Comparison of ENCODE assay signal across 18 cellular contexts in genomic region chr20:49482173-49482572, GRCh38. TPM values are rescaled to one million over a fixed set of nuclear protein-coding genes. Genes with fewer than 3 reads are reported as not detected.
DNase-seq lines count a peak whose midpoint lies in the region; ATAC-seq and TF ChIP-seq lines count a peak whose summit lies in the region.
"Had no signal": no experiment of that assay in that cellular context is flagged by ENCODE, and none has a peak within 500 bp of the region (broad histone marks: within the 10 kb centered on the region; RNA-seq: fewer than 3 reads in every experiment).

No MANE protein-coding gene starts in this region.

- TF ChIP-seq POLR2A in esophagus squamous epithelium (IDR thresholded peaks at IDR 0.05) (no peak), ovary (IDR thresholded peaks at IDR 0.05) (no peak), upper lobe of left lung (IDR thresholded peaks at IDR 0.05) (no peak)

- DNase-seq in WERI-Rb-1 (no peak), esophagus squamous epithelium (lab: John Stamatoyannopoulos, UW) (no peak), ovary (peak in 2 of 5 donors; percentile 35 to 48), upper lobe of left lung (peak in 1 of 2 donors; percentile 82), Caco-2 (no peak), HFFc6 (no peak), NCI-H1092 treated with DMSO at 0.1 percent for 48 hours (lab: John Stamatoyannopoulos, UW) (no peak)
- DNase-seq: NCI-H2029, NCI-H526, SHP77 treated with DMSO at 0.1 percent for 48 hours had no signal

- H3K9me3 Mint-ChIP-seq in Caco-2 (ENCODE audit: unreplicated experiment): no peaks in the 10 kb centered on the region
- no peaks in the 10 kb centered on the region for H3K9me3 Mint-ChIP-seq in HFFc6
- H3K9me3 Mint-ChIP-seq: activated naive CD4-positive, alpha-beta T cell treated with anti-CD3 and anti-CD28 coated beads, Interleukin-2, amount 50 U/mL, for 72 hours; activated T-helper 2 cell treated with anti-CD3 and anti-CD28 coated beads, Interferon-gamma antibody, Interleukin-2, Interleukin-4, amounts not matched to agents 10 μg/mL and 5 μg/mL and 100 μg/mL, durations not matched to agents 14 hours and 24 hours and 36 hours; dendritic cell treated with granulocyte-macrophage colony-stimulating factor and Interleukin-4, amounts not matched to agents 40 ng/mL and 50 ng/mL, for 4 days had no signal

- H3K4me3 ChIP-seq in WERI-Rb-1 (ENCODE audit: low read depth, low read length) (peak overlapping the region; percentile 70; the same call in 1 of the 2 replicates), esophagus squamous epithelium (peak overlapping the region in 2 of 4 donors; percentile 48 to 67), ovary (peak overlapping the region; percentile 34), upper lobe of left lung (peak overlapping the region in 3 of 4 donors; percentile 2 to 22 (median 15)), Caco-2 (ENCODE audit: low read depth, low read length) (no peak overlapping the region)
- H3K4me3 ChIP-seq: GM23248, PC-9 had no signal

- no peak overlapping the region for H3K4me3 Mint-ChIP-seq in Caco-2 (ENCODE audit: unreplicated experiment)
- H3K4me3 Mint-ChIP-seq in HFFc6: no peak overlapping the region
- H3K4me3 Mint-ChIP-seq: dendritic cell treated with granulocyte-macrophage colony-stimulating factor and Interleukin-4, amounts not matched to agents 40 ng/mL and 50 ng/mL, for 4 days had no signal

- H3K27ac ChIP-seq in WERI-Rb-1: peak overlapping the region; percentile 87
- H3K27ac ChIP-seq in esophagus squamous epithelium: peak overlapping the region in 3 of 4 donors; percentile 63 to 79 (median 66)
- no peak overlapping the region for H3K27ac ChIP-seq in ovary
- no peak overlapping the region for H3K27ac ChIP-seq in upper lobe of left lung
- H3K27ac ChIP-seq: GM23248, PC-9 had no signal

- H3K9me3 ChIP-seq in WERI-Rb-1 (ENCODE audit: severe bottlenecking) (peaks cover 3% of the 10 kb centered on the region), esophagus squamous epithelium (no peaks in the 10 kb centered on the region), ovary (no peaks in the 10 kb centered on the region), upper lobe of left lung (no peaks in the 10 kb centered on the region), Caco-2 (no peaks in the 10 kb centered on the region)

- TF ChIP-seq EP300 in ovary (IDR thresholded peaks at IDR 0.05) (no peak), upper lobe of left lung (IDR thresholded peaks at IDR 0.05) (no peak)

- intact Hi-C loops in esophagus squamous epithelium (cut with DNase I) (loop anchor here (10.0 kb wide), 1 partner anchor 97 kb away; no protein-coding TSS in a partner anchor), ovary (cut with DNase I) (loop anchor here in 3 of 4 donors (2.0 to 5.0 kb wide), 3 partner anchors 145 to 149 kb away; no protein-coding TSS in a partner anchor), Caco-2 (cut with micrococcal nuclease; ENCODE audit: unreplicated experiment) (no loop called here)

- BruUV-seq in Caco-2 (replicated peaks; lab: Mats Ljungman, UMichigan): no TSS peak

- H3K4me1 ChIP-seq in esophagus squamous epithelium (peaks cover 7 to 50% (median 10%) of the 10 kb centered on the region in 3 donors), ovary (ENCODE audit: insufficient read depth) (peaks cover 2% of the 10 kb centered on the region), upper lobe of left lung (peaks cover 20 to 27% (median 22%) of the 10 kb centered on the region in 4 donors), Caco-2 (peaks cover 4% of the 10 kb centered on the region; the same call in 1 of the 2 replicates)

- CTCF ChIA-PET in Caco-2 (lab: Charles Lee): interaction anchor here (0.6 to 1.0 kb wide), 2 partner anchors 91 to 135 kb away, joined by 3 read pairs; no protein-coding TSS in a partner anchor

- H3K36me3 Mint-ChIP-seq in Caco-2 (ENCODE audit: insufficient read depth, unreplicated experiment): no peaks in the 10 kb centered on the region
- no peaks in the 10 kb centered on the region for H3K36me3 Mint-ChIP-seq in HFFc6 (ENCODE audit: low read depth)
- H3K36me3 Mint-ChIP-seq: activated naive CD4-positive, alpha-beta T cell treated with anti-CD3 and anti-CD28 coated beads, Interleukin-2, amount 50 U/mL, for 72 hours had no signal

- ATAC-seq in upper lobe of left lung (ENCODE audit: low FRiP score in 2 of 2): no peak

- 90% methylated on average over 16 of the region's 46 CpGs; no CpG with 5 or more reads in 1 of the 2 donors for WGBS in esophagus squamous epithelium, 2 donors
- 57 to 75% (median 60%) methylated on average over 39 to 46 of the region's 46 CpGs for WGBS in ovary, 3 donors
- WGBS in upper lobe of left lung, 2 donors: 63 to 82% methylated on average over 21 to 30 of the region's 46 CpGs

- POLR2A ChIA-PET in Caco-2 (lab: Charles Lee): no interaction called here

- no peaks in the 10 kb centered on the region for H3K27me3 ChIP-seq in WERI-Rb-1 (ENCODE audit: insufficient read depth, low read depth, severe bottlenecking)
- peaks cover 0 to 85% (median 5%) of the 10 kb centered on the region in 4 donors for H3K27me3 ChIP-seq in esophagus squamous epithelium
- H3K27me3 ChIP-seq in ovary: no peaks in the 10 kb centered on the region
- peaks cover 0 to 30% (median 15%) of the 10 kb centered on the region in 4 donors for H3K27me3 ChIP-seq in upper lobe of left lung
- peaks cover 2% of the 10 kb centered on the region for H3K27me3 ChIP-seq in Caco-2 (replicated peaks; ENCODE audit: control insufficient read depth, insufficient read depth, low read length)

- TF ChIP-seq CTCF in WERI-Rb-1 (IDR thresholded peaks at IDR 0.05; ENCODE audit: low read depth, low read length): no peak
- TF ChIP-seq CTCF in esophagus squamous epithelium (IDR thresholded peaks at IDR 0.05): no peak
- TF ChIP-seq CTCF in ovary (IDR thresholded peaks at IDR 0.05): no peak
- TF ChIP-seq CTCF in upper lobe of left lung (IDR thresholded peaks at IDR 0.05): no peak
- TF ChIP-seq CTCF in Caco-2 (IDR thresholded peaks at IDR 0.05; ENCODE audit: insufficient read depth in 1 of 2, low read depth in 1 of 2, low read length in 1 of 2, severe bottlenecking in 1 of 2, unreplicated experiment in 1 of 2): no peak
- TF ChIP-seq CTCF in HFFc6 (IDR thresholded peaks at IDR 0.05): no peak

- H3K27me3 Mint-ChIP-seq in Caco-2 (ENCODE audit: insufficient read depth, unreplicated experiment) (peaks cover 22% of the 10 kb centered on the region), HFFc6 (ENCODE audit: insufficient read depth) (peaks cover 41% of the 10 kb centered on the region)

- H3K36me3 ChIP-seq in WERI-Rb-1 (peaks cover 37% of the 10 kb centered on the region), esophagus squamous epithelium (no peaks in the 10 kb centered on the region), ovary (no peaks in the 10 kb centered on the region), upper lobe of left lung (no peaks in the 10 kb centered on the region), Caco-2 (ENCODE audit: control insufficient read depth, insufficient read depth, low read length) (no peaks in the 10 kb centered on the region)

- no peak overlapping the region for H3K27ac Mint-ChIP-seq in Caco-2 (ENCODE audit: unreplicated experiment)
- no peak overlapping the region for H3K27ac Mint-ChIP-seq in HFFc6
- H3K27ac Mint-ChIP-seq: activated naive CD4-positive, alpha-beta T cell treated with anti-CD3 and anti-CD28 coated beads, Interleukin-2, amount 50 U/mL, for 72 hours; activated T-helper 2 cell treated with anti-CD3 and anti-CD28 coated beads, Interferon-gamma antibody, Interleukin-2, Interleukin-4, amounts not matched to agents 10 μg/mL and 5 μg/mL and 100 μg/mL, durations not matched to agents 14 hours and 24 hours and 36 hours; CD8-positive, alpha-beta memory T cell; dendritic cell treated with granulocyte-macrophage colony-stimulating factor and Interleukin-4, amounts not matched to agents 40 ng/mL and 50 ng/mL, for 4 days; naive thymus-derived CD4-positive, alpha-beta T cell had no signal

- peaks cover 14% of the 10 kb centered on the region for H3K4me1 Mint-ChIP-seq in Caco-2 (ENCODE audit: low read depth, unreplicated experiment)
- H3K4me1 Mint-ChIP-seq in HFFc6 (ENCODE audit: low read depth): 0 out of 2 replicates have a peak, but pooled peaks cover 5% of the 10 kb centered on the region

RNA-seq across cellular contexts. Expression of gene KCNB1, which starts 0.3 kb away (rescaled TPM):
- total RNA-seq in esophagus squamous epithelium: 1 to 10 TPM in 2 of 4 donors, under 1 TPM in 2; 0.11 to 3.6 (median 1.1) TPM
- 1 to 10 TPM in 4 of 7 donors, under 1 TPM in 3; 0.12 to 5.4 (median 1.3) TPM for total RNA-seq in ovary
- polyA plus RNA-seq in ovary: 1 to 10 TPM in 1 of 2 donors, under 1 TPM in 1; 0.17 to 3.3 TPM
- 1 to 10 TPM in 3 of 6 donors, under 1 TPM in 3; 0.40 to 2.2 (median 0.98) TPM for total RNA-seq in upper lobe of left lung
- total RNA-seq in Caco-2 (2022): 0.09 TPM in 1 of 2 replicates, not detected in the other
- total RNA-seq in HFFc6 (2021; fragmentation: NEBNext Ultra II Directional; extraction: Animal tissue kit (Norgen Biotek cat#: 25700)): 1 to 10 TPM in 1 of 6 experiments, under 1 TPM in 5; 0.05 to 1.2 (median 0.20) TPM
- total RNA-seq: activated naive CD4-positive, alpha-beta T cell treated with anti-CD3 and anti-CD28 coated beads, Interleukin-2, amount 50 U/mL, for 72 hours; HT-29 had no signal
- polyA plus RNA-seq: CD8-positive, alpha-beta memory T cell; naive thymus-derived CD4-positive, alpha-beta T cell had no signal

Comparison
In these comparisons a context has a peak if more than half of its experiments do, and no peak if none do; other contexts are left out.
1. H3K27ac ChIP-seq: peak in WERI-Rb-1 (single experiment) and esophagus squamous epithelium (3 of 4); none in ovary (0 of 2) and upper lobe of left lung (0 of 4).